8 cellular contexts compared by ENCODE assay signal in the genomic region with DNA sequence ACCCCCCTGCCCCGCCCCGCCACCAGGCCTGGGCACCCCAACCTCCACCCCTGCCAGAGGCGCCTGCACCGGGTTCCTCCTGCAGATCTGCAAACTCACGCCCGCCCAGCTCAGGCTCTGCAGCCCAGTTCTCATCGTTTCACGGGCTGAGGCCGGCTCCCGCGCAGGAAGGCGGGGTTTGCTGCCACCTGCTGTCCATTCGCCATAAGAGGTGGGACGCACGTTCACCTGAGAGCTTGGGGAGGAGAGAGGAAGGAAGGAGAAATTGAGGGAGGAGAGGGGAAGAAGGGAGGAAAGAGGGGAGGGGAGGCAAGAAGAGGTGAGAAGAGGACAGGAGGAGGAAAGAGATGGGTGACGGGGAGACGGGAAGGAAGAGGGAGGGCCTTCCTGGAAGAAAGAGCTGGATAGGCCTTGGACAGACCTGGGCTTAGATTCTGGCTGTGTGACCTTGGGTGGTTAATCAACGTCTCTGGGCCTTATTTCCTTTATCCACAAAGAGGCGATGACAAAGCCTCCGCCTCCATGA.
DNase-seq lines count a peak whose midpoint lies in the region; ATAC-seq and TF ChIP-seq lines count a peak whose summit lies in the region.

No MANE protein-coding gene starts in this region.

- peaks cover 7% of the 10 kb centered on the region for H3K9me3 ChIP-seq in mammary epithelial cell (replicated peaks; ENCODE audit: insufficient read depth, low read length)

- peaks cover 33% of the 10 kb centered on the region for H3K27me3 Mint-ChIP-seq in activated B cell treated with CpG ODN at 0.5 μM for 24 hours

- dilution Hi-C loops in mammary epithelial cell (cut with HindIII; ENCODE audit: low sequenced_read_pairs) = no loop called here

- H3K9ac ChIP-seq in mammary epithelial cell (ENCODE audit: insufficient read depth, low read length) = no peak overlapping the region

- ATAC-seq in activated B cell treated with CpG ODN at 0.5 μM for 24 hours (ENCODE audit: low read depth) (peak; percentile 90), HG02642 (IDR thresholded peaks at IDR 0.05; ENCODE audit: poor library complexity, unreplicated experiment) (no peak)

- no TSS peak for BruUV-seq in mammary epithelial cell (replicated peaks; lab: Mats Ljungman, UMichigan)

- DNase-seq in 8988T (peak; percentile 86), NCI-H146 treated with DMSO at 0.1 percent for 48 hours (lab: John Stamatoyannopoulos, UW; ENCODE audit: unreplicated experiment) (peak; percentile 9), activated B cell treated with CpG ODN at 0.5 μM for 24 hours (peak; percentile 59), mammary epithelial cell (peak; percentile 50), kidney tubule cell (ENCODE audit: low spot score) (peak; percentile 66)
- DNase-seq in stimulated activated CD4-positive, alpha-beta T cell treated with anti-CD3 and anti-CD28 coated beads, Interleukin-4, amount 100 ng/mL, for 24 hours = peak; percentile 75

- TF ChIP-seq CTCF in GM12875 (IDR thresholded peaks at IDR 0.05; ENCODE audit: borderline replicate concordance, insufficient read depth, low read depth, low read length) (peak; percentile 66), activated B cell treated with CpG ODN at 0.5 μM for 24 hours (IDR thresholded peaks at IDR 0.05) (no peak), mammary epithelial cell (conservative IDR thresholded peaks at IDR 0.05 in 1 of 2, IDR thresholded peaks at IDR 0.05 in 1 of 2; ENCODE audit: extremely low read depth in 1 of 2, insufficient read depth in 1 of 2, low read depth in 1 of 2, low read length in 2 of 2) (peak; percentile 49 to 75)

- no peaks in the 10 kb centered on the region for H3K36me3 ChIP-seq in mammary epithelial cell (ENCODE audit: insufficient read depth, low read length)

- H3K27ac ChIP-seq in mammary epithelial cell (ENCODE audit: insufficient read depth, low read depth, low read length) = no peak overlapping the region

- H3K4me3 Mint-ChIP-seq in activated B cell treated with CpG ODN at 0.5 μM for 24 hours = peak overlapping the region; percentile 44

- WGBS in mammary epithelial cell (ENCODE audit: low coverage, missing lambda C conversion rate) = 60% methylated on average over 1 of the region's 20 CpGs

- CTCF ChIA-PET in activated B cell treated with CpG ODN at 0.5 μM for 24 hours (lab: Charles Lee) = interaction anchor here (0.7 to 2.1 kb wide), 6 partner anchors 15 to 773 kb away, joined by 3 to 7 read pairs (median 4); no protein-coding TSS in a partner anchor
- CTCF ChIA-PET in mammary epithelial cell (lab: Charles Lee; ENCODE audit: low non-redundant PET) = interaction anchor here (0.6 to 0.7 kb wide), 4 partner anchors 76 to 1018 kb away, joined by 3 to 11 read pairs (median 6); no protein-coding TSS in a partner anchor

- peaks cover 6% of the 10 kb centered on the region for H3K36me3 Mint-ChIP-seq in activated B cell treated with CpG ODN at 0.5 μM for 24 hours (ENCODE audit: low read depth)

- intact Hi-C loops in activated B cell treated with CpG ODN at 0.5 μM for 24 hours (cut with micrococcal nuclease) = loop anchor here (1.0 kb wide), 2 partner anchors 534 to 774 kb away; no protein-coding TSS in a partner anchor
- intact Hi-C loops in mammary epithelial cell (cut with micrococcal nuclease) = loop anchor here (1.0 to 10.0 kb wide), 6 partner anchors 113 to 833 kb away; a partner anchor contains a TSS

- no peaks in the 10 kb centered on the region for H3K79me2 ChIP-seq in mammary epithelial cell (ENCODE audit: insufficient read depth, low read length)

- H3K27ac Mint-ChIP-seq in activated B cell treated with CpG ODN at 0.5 μM for 24 hours = no peak overlapping the region

- H3K4me2 ChIP-seq in mammary epithelial cell (ENCODE audit: insufficient read depth, low read depth, low read length) = no peak overlapping the region

- POLR2A ChIA-PET in activated B cell treated with CpG ODN at 0.5 μM for 24 hours (lab: Charles Lee) = interaction anchor here (0.7 kb wide), 1 partner anchor 29 kb away, joined by 3 read pairs; no protein-coding TSS in a partner anchor

- H3K9me3 Mint-ChIP-seq in activated B cell treated with CpG ODN at 0.5 μM for 24 hours = peaks cover 14% of the 10 kb centered on the region

- peaks cover 15% of the 10 kb centered on the region for H3K4me1 Mint-ChIP-seq in activated B cell treated with CpG ODN at 0.5 μM for 24 hours

- no peak overlapping the region for H2AFZ ChIP-seq in mammary epithelial cell (ENCODE audit: low read depth, low read length)

- no peaks in the 10 kb centered on the region for H4K20me1 ChIP-seq in mammary epithelial cell (ENCODE audit: insufficient read depth, low read length)

- H3K4me3 ChIP-seq in GM12875 (ENCODE audit: low read depth, low read length) = no peak overlapping the region
- H3K4me3 ChIP-seq in mammary epithelial cell (replicated peaks in 1 of 3; ENCODE audit: insufficient read depth in 1 of 3, low read depth in 2 of 3, low read length in 3 of 3) = no peak overlapping the region

- no peaks in the 10 kb centered on the region for H3K4me1 ChIP-seq in mammary epithelial cell (ENCODE audit: insufficient read depth, low read length)

- peaks cover 13% of the 10 kb centered on the region for H3K27me3 ChIP-seq in mammary epithelial cell (ENCODE audit: insufficient read depth, low read length)

- in situ Hi-C loops in mammary epithelial cell (cut with MboI; ENCODE audit: low sequenced_read_pairs in 2 of 2) = no loop called here

Comparison
In these comparisons a context has a peak if more than half of its experiments do, and no peak if none do; other contexts are left out.
1. DNase-seq: peak in every context shown above with its lines; median percentile 86 in 8988T; 75 in stimulated activated CD4-positive, alpha-beta T cell treated with anti-CD3 and anti-CD28 coated beads, Interleukin-4, amount 100 ng/mL, for 24 hours; 66 in kidney tubule cell; 59 in activated B cell treated with CpG ODN at 0.5 μM for 24 hours; 50 in mammary epithelial cell; 9 in NCI-H146 treated with DMSO at 0.1 percent for 48 hours.